Comparison of ENCODE assay signal across 30 cellular contexts in genomic region chr4:48787031-48787430, GRCh38. TPM values are rescaled to one million over a fixed set of nuclear protein-coding genes. Genes with fewer than 3 reads are reported as not detected.
DNase-seq lines count a peak whose midpoint lies in the region; ATAC-seq lines count a peak whose summit lies in the region.
"Had no signal": no experiment of that assay in that cellular context is flagged by ENCODE, and none has a peak within 500 bp of the region (broad histone marks: within the 10 kb centered on the region; RNA-seq: fewer than 3 reads in every experiment).

No MANE protein-coding gene starts in this region.

- ATAC-seq in HG02870 (IDR thresholded peaks at IDR 0.05; ENCODE audit: unreplicated experiment): no peak
- no peak for ATAC-seq in GM19035 (IDR thresholded peaks at IDR 0.05; ENCODE audit: unreplicated experiment)
- ATAC-seq: left ventricle myocardium superior, Panc1, SK-N-SH treated with all-trans-retinoic acid at 6 μM for 48 hours, T-helper 17 cell had no signal

- peak; percentile 26 for DNase-seq in DMS 273 (lab: John Stamatoyannopoulos, UW; ENCODE audit: unreplicated experiment)
- no peak for DNase-seq in DMS 273 treated with DMSO at 0.1 percent for 48 hours (lab: John Stamatoyannopoulos, UW)
- DNase-seq in cerebellum (ENCODE audit: low spot score): peak; percentile 15
- DNase-seq in retina: peak; percentile 30
- DNase-seq in UCSD-AML1 (lab: John Stamatoyannopoulos, UW; ENCODE audit: unreplicated experiment): no peak
- DNase-seq: activated effector memory CD4-positive, alpha-beta T cell treated with anti-CD3 and anti-CD28 coated beads, Interleukin-2, amount 50 U/mL, for 16 hours; activated T-cell treated with anti-CD3 and anti-CD28 coated beads, Interleukin-2, amount 50 U/mL, for 24 hours; DND-41; effector CD4-positive, alpha-beta T cell; GF-D8; glutamatergic neuron; GOT3; HFFc6; islet precursor cell; KBM-7; left ventricle myocardium superior; MG63; NCI-H1417 treated with DMSO at 0.1 percent for 48 hours; NCI-H2081 treated with DMSO at 0.1 percent for 48 hours; NCI-H446; Right ventricle myocardium superior; stimulated activated naive CD4-positive, alpha-beta T cell treated with Interleukin-2 at 50 U/mL for 16 hours; T-helper 17 cell had no signal

- H3K27me3 ChIP-seq in layer of hippocampus (ENCODE audit: control insufficient read depth, insufficient read depth, low read length): no peaks in the 10 kb centered on the region
- H3K27me3 ChIP-seq: breast epithelium, MG63 had no signal

- H3K27ac ChIP-seq in layer of hippocampus (ENCODE audit: low read depth, low read length): peak overlapping the region; percentile 72
- H3K27ac ChIP-seq: 22Rv1, breast epithelium had no signal

RNA-seq across cellular contexts. Expression of gene FRYL, which starts 7.0 kb away (rescaled TPM):
- 141 TPM for total RNA-seq in cerebellum

RNA-seq across cellular contexts. Expression of gene OCIAD1, which starts 43.9 kb away (rescaled TPM):
- total RNA-seq in cerebellum: 116 TPM

Comparison
In these comparisons a context has a peak if more than half of its experiments do, and no peak if none do; other contexts are left out.
1. DNase-seq: peak in DMS 273 (single experiment), cerebellum (single experiment) and retina (single experiment); none in DMS 273 treated with DMSO at 0.1 percent for 48 hours (single experiment) and UCSD-AML1 (single experiment).